1 cellular context compared by ENCODE assay signal in genomic region chr16:8887952-8888560, GRCh38.
TF ChIP-seq lines count a peak whose summit lies in the region.

No MANE protein-coding gene starts in this region.

TF ChIP-seq in WTC11, 78 proteins besides CTCF, POLR2A, EP300 and RAD21 (continued from another document):
- TF ChIP-seq MLX (CRISPR knock-in tag; IDR thresholded peaks at IDR 0.05), result no peak
- no peak for TF ChIP-seq SMAD4 (CRISPR knock-in tag; IDR thresholded peaks at IDR 0.05)
- TF ChIP-seq SOX15 (CRISPR knock-in tag; IDR thresholded peaks at IDR 0.05), result no peak
